18 cellular contexts compared by ENCODE assay signal in genomic region chr2:10946394-10946793, GRCh38. TPM values are rescaled to one million over a fixed set of nuclear protein-coding genes. Genes with fewer than 3 reads are reported as not detected.
A peak's percentile ranks its signal among the peaks of the same experiment; 100 is the strongest.
DNase-seq lines count a peak whose midpoint lies in the region; ATAC-seq, FAIRE-seq and TF ChIP-seq lines count a peak whose summit lies in the region.
"Had no signal": no experiment of that assay in that cellular context is flagged by ENCODE, and none has a peak within 500 bp of the region (broad histone marks: within the 10 kb centered on the region; RNA-seq: fewer than 3 reads in every experiment).

No MANE protein-coding gene starts in this region.

- TF ChIP-seq CTCF in PC-3 (conservative IDR thresholded peaks at IDR 0.05; ENCODE audit: low read depth, low read length) (no peak), kidney (IDR thresholded peaks at IDR 0.05; ENCODE audit: borderline replicate concordance, extremely low read depth, insufficient read depth) (no peak), nephron progenitor cell (IDR thresholded peaks at IDR 0.05) (no peak), dorsolateral prefrontal cortex (IDR thresholded peaks at IDR 0.05 in 54 of 56, conservative IDR thresholded peaks at IDR 0.05 in 2 of 56; ENCODE audit: low read depth in 1 of 56, partially characterized antibody in 56 of 56) (no peak)

- H4K20me1 ChIP-seq in BLaER1 (no peaks in the 10 kb centered on the region), PC-3 (ENCODE audit: low read length) (no peaks in the 10 kb centered on the region)

- H3K9ac ChIP-seq in BLaER1 = no peak overlapping the region
- H3K9ac ChIP-seq in PC-3 (ENCODE audit: low read length) = 0 out of 2 replicates have a peak overlapping the region, but pooled peaks have one; percentile 0
- no peak overlapping the region for H3K9ac ChIP-seq in kidney (ENCODE audit: low read length in 2 of 2)
- no peak overlapping the region for H3K9ac ChIP-seq in skeletal muscle satellite cell (ENCODE audit: low read depth, low read length)

- peaks cover 34% of the 10 kb centered on the region for H3K27me3 Mint-ChIP-seq in nephron progenitor cell (ENCODE audit: low read depth, poor library complexity)

- H3K36me3 ChIP-seq in BLaER1 (no peaks in the 10 kb centered on the region), PC-3 (ENCODE audit: low read depth, low read length) (no peaks in the 10 kb centered on the region), kidney (ENCODE audit: control insufficient read depth in 1 of 2, insufficient read depth in 2 of 2, low read length in 2 of 2) (no peaks in the 10 kb centered on the region), skeletal muscle satellite cell (ENCODE audit: insufficient read depth, low read length) (no peaks in the 10 kb centered on the region)

- H3K79me2 ChIP-seq in PC-3 (ENCODE audit: low read length) = no peaks in the 10 kb centered on the region

- CTCF ChIA-PET in PC-3 (lab: Charles Lee) = interaction anchor here (1.2 kb wide), 1 partner anchor 114 kb away, joined by 4 read pairs; no protein-coding TSS in a partner anchor

- POLR2A ChIA-PET in PC-3 (lab: Charles Lee; ENCODE audit: unreplicated experiment) = no interaction called here

- H3K9me3 Mint-ChIP-seq in nephron progenitor cell = peaks cover 18% of the 10 kb centered on the region
- H3K9me3 Mint-ChIP-seq: CD4-positive, alpha-beta T cell had no signal

- H3K4me1 ChIP-seq in BLaER1 (peaks cover 25% of the 10 kb centered on the region), PC-3 (ENCODE audit: insufficient read depth, low read length) (peaks cover 14% of the 10 kb centered on the region), kidney (ENCODE audit: control insufficient read depth in 1 of 2, insufficient read depth in 1 of 2, low read depth in 1 of 2, low read length in 2 of 2) (no peaks in the 10 kb centered on the region), skeletal muscle satellite cell (ENCODE audit: control insufficient read depth, insufficient read depth, low read length) (peaks cover 18% of the 10 kb centered on the region)

- intact Hi-C loops in PC-3 (cut with micrococcal nuclease) = no loop called here
- intact Hi-C loops in kidney (cut with DNase I) = no loop called here
- intact Hi-C loops in dorsolateral prefrontal cortex (cut with DNase I) = no loop called here

- peak overlapping the region; percentile 73 for H2AFZ ChIP-seq in PC-3 (ENCODE audit: low read length)

- H3K27me3 ChIP-seq in BLaER1 (no peaks in the 10 kb centered on the region), PC-3 (ENCODE audit: low read length) (no peaks in the 10 kb centered on the region), skeletal muscle satellite cell (ENCODE audit: control insufficient read depth, insufficient read depth, low read length) (peaks cover 25% of the 10 kb centered on the region), dorsolateral prefrontal cortex (peaks cover 0 to 4% (median 0%) of the 10 kb centered on the region in 45 donors)

- DNase-seq in PC-3 (no peak), kidney (peak; percentile 35), nephron progenitor cell (no peak), dorsolateral prefrontal cortex (no peak)
- DNase-seq: ACHN; C1 segment of cervical spinal cord; CD4-positive, alpha-beta T cell; DMS 273 treated with DMSO at 0.1 percent for 48 hours had no signal

- BruUV-seq in PC-3 (replicated peaks; lab: Mats Ljungman, UMichigan) = no TSS peak

- H3F3A ChIP-seq in PC-3 (ENCODE audit: low read length, unreplicated experiment) = no peaks in the 10 kb centered on the region

- no peak overlapping the region for H3K27ac Mint-ChIP-seq in nephron progenitor cell
- H3K27ac Mint-ChIP-seq: CD4-positive, alpha-beta T cell had no signal

- no peak for ATAC-seq in PC-3
- ATAC-seq in GM18502 (IDR thresholded peaks at IDR 0.05; ENCODE audit: poor library complexity, unreplicated experiment) = no peak
- ATAC-seq: HCT116, K562 had no signal

- FAIRE-seq in kidney (lab: Jason Lieb, UNC) = no peak
- FAIRE-seq: GM18507, GM19239, K562 had no signal

- H3K4me2 ChIP-seq in BLaER1 (peak overlapping the region; percentile 66; the same call in 1 of the 2 replicates), PC-3 (ENCODE audit: low read length) (peak overlapping the region; percentile 47), skeletal muscle satellite cell (ENCODE audit: low read length) (peak overlapping the region; percentile 69)

- no peak overlapping the region for H3K4me3 Mint-ChIP-seq in nephron progenitor cell
- H3K4me3 Mint-ChIP-seq: CD4-positive, alpha-beta T cell had no signal

- H3K9me2 ChIP-seq in PC-3 (replicated peaks; ENCODE audit: low read length) = no peaks in the 10 kb centered on the region

- H3K9me3 ChIP-seq in BLaER1 (peaks cover 10% of the 10 kb centered on the region), PC-3 (ENCODE audit: low read length) (no peaks in the 10 kb centered on the region), kidney (ENCODE audit: control insufficient read depth in 1 of 2, low read length in 2 of 2) (no peaks in the 10 kb centered on the region), skeletal muscle satellite cell (replicated peaks; ENCODE audit: low read length) (no peaks in the 10 kb centered on the region)

- no peaks in the 10 kb centered on the region for H3K36me3 Mint-ChIP-seq in nephron progenitor cell (ENCODE audit: low read depth)

- H3K27ac ChIP-seq in BLaER1 (no peak overlapping the region), PC-3 (ENCODE audit: low read length) (peak overlapping the region; percentile 32; the same call in 1 of the 2 replicates), kidney (ENCODE audit: low read depth in 2 of 2, low read length in 2 of 2) (no peak overlapping the region), dorsolateral prefrontal cortex (peak overlapping the region in 2 of 59 donors; percentile 21 to 27)
- H3K27ac ChIP-seq: HL-60 had no signal

- no peak overlapping the region for H3K4me3 ChIP-seq in BLaER1
- no peak overlapping the region for H3K4me3 ChIP-seq in PC-3 (ENCODE audit: low read length)
- H3K4me3 ChIP-seq in kidney (ENCODE audit: low read length in 2 of 2) = no peak overlapping the region
- no peak overlapping the region for H3K4me3 ChIP-seq in skeletal muscle satellite cell (ENCODE audit: low read length)
- H3K4me3 ChIP-seq in dorsolateral prefrontal cortex = no peak overlapping the region
- H3K4me3 ChIP-seq: K562 had no signal

- H3K4me1 Mint-ChIP-seq in nephron progenitor cell = peaks cover 25% of the 10 kb centered on the region

RNA-seq across cellular contexts. Expression of gene KCNF1, which starts 34.7 kb away (rescaled TPM):
- total RNA-seq in PC-3 (2014; rRNA removed) = 1.3 and 1.8 TPM in 2 replicates
- total RNA-seq in kidney = 0.63 TPM
- polyA plus RNA-seq in kidney (ENCODE audit: insufficient read depth, low read depth, low replicate concordance) = 0.67 TPM
- total RNA-seq in skeletal muscle satellite cell (2012; rRNA removed) = 0.22 TPM in 1 of 2 replicates, not detected in the other
- 10 to 100 TPM; 16.9 to 84.7 (median 42.5) TPM for total RNA-seq in dorsolateral prefrontal cortex
- total RNA-seq: Calu3; CD4-positive, alpha-beta T cell; Daoy; K562 had no signal
- polyA plus RNA-seq: K562 had no signal
